1 cellular context compared by ENCODE assay signal in genomic region chr10:121831777-121832176, GRCh38.
A peak's percentile ranks its signal among the peaks of the same experiment; 100 is the strongest.
TF ChIP-seq lines count a peak whose summit lies in the region.

No MANE protein-coding gene starts in this region.

TF ChIP-seq in HEK293, 187 proteins besides CTCF, POLR2A, EP300 and RAD21 (continued from another document):
- peak; percentile 67; the same call in 1 of the 2 replicates for TF ChIP-seq ZNF398 (tag by site-specific recombination; IDR thresholded peaks at IDR 0.05)
